ENCODE assay signal across 26 cellular contexts in the genomic region with DNA sequence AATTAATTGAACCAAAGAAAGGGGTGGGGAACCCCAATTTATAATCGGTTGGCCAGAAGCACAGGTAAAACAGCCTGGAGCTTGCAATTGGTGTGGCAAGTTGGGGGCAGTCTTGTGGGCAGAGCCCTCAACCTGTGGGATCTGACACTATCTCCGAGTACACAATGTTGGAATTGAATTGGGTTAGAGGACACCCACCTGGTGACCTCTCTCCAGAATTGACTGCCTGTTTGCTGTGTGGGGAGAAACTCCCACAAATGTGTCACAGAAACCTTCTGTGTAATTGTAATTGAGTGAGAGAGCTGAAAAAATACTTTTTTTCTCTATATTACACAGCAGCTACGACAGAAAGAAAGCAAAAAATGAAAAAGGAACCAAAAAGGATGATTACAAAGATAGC. TPM values are rescaled to one million over a fixed set of nuclear protein-coding genes. Genes with fewer than 3 reads are reported as not detected.
DNase-seq lines count a peak whose midpoint lies in the region; ATAC-seq and TF ChIP-seq lines count a peak whose summit lies in the region.
"Had no signal": no experiment of that assay in that cellular context is flagged by ENCODE, and none has a peak within 500 bp of the region (broad histone marks: within the 10 kb centered on the region; RNA-seq: fewer than 3 reads in every experiment).

No MANE protein-coding gene starts in this region.

- peak overlapping the region; percentile 29 for H3K27ac Mint-ChIP-seq in activated CD4-positive, alpha-beta T cell treated with anti-CD3 and anti-CD28 coated beads for 36 hours
- peak overlapping the region; percentile 67 for H3K27ac Mint-ChIP-seq in MCF 10A (ENCODE audit: low read depth, unreplicated experiment)
- H3K27ac Mint-ChIP-seq in activated T-helper 17 cell treated with anti-CD3 and anti-CD28 coated beads, Interleukin-2, amount 50 U/mL, for 72 hours, result peak overlapping the region; percentile 51

- H3K4me1 ChIP-seq in mammary epithelial cell (ENCODE audit: insufficient read depth, low read length), result peaks cover 28% of the 10 kb centered on the region
- H3K4me1 ChIP-seq in psoas muscle, result peaks cover 29% of the 10 kb centered on the region

- H3K9me3 ChIP-seq in mammary epithelial cell (replicated peaks; ENCODE audit: insufficient read depth, low read length) (no peaks in the 10 kb centered on the region), psoas muscle (no peaks in the 10 kb centered on the region)
- H3K9me3 ChIP-seq: BE2C had no signal

- no peak overlapping the region for H3K4me3 Mint-ChIP-seq in activated CD4-positive, alpha-beta T cell treated with anti-CD3 and anti-CD28 coated beads for 36 hours
- peak overlapping the region; percentile 8 for H3K4me3 Mint-ChIP-seq in MCF 10A (ENCODE audit: unreplicated experiment)
- H3K4me3 Mint-ChIP-seq in activated T-helper 17 cell treated with anti-CD3 and anti-CD28 coated beads, Interleukin-2, amount 50 U/mL, for 72 hours, result no peak overlapping the region
- H3K4me3 Mint-ChIP-seq: CD14-positive monocyte; CD8-positive, alpha-beta memory T cell had no signal

- dilution Hi-C loops in mammary epithelial cell (cut with HindIII; ENCODE audit: low sequenced_read_pairs), result no loop called here

- peaks cover 2% of the 10 kb centered on the region for H3K9me3 Mint-ChIP-seq in activated CD4-positive, alpha-beta T cell treated with anti-CD3 and anti-CD28 coated beads for 36 hours (ENCODE audit: low read depth)
- H3K9me3 Mint-ChIP-seq in MCF 10A (ENCODE audit: unreplicated experiment), result no peaks in the 10 kb centered on the region
- no peaks in the 10 kb centered on the region for H3K9me3 Mint-ChIP-seq in activated T-helper 17 cell treated with anti-CD3 and anti-CD28 coated beads, Interleukin-2, amount 50 U/mL, for 72 hours
- H3K9me3 Mint-ChIP-seq: CD8-positive, alpha-beta memory T cell had no signal

- H3K4me2 ChIP-seq in mammary epithelial cell (ENCODE audit: insufficient read depth, low read depth, low read length), result no peak overlapping the region

- in situ Hi-C loops in mammary epithelial cell (cut with MboI; ENCODE audit: low sequenced_read_pairs in 2 of 2), result no loop called here

- no peaks in the 10 kb centered on the region for H3K79me2 ChIP-seq in mammary epithelial cell (ENCODE audit: insufficient read depth, low read length)

- H3K27ac ChIP-seq in mammary epithelial cell (ENCODE audit: insufficient read depth, low read depth, low read length), result no peak overlapping the region
- H3K27ac ChIP-seq in psoas muscle, result peak overlapping the region; percentile 69
- H3K27ac ChIP-seq: 22Rv1 had no signal

- H3K36me3 ChIP-seq in mammary epithelial cell (ENCODE audit: insufficient read depth, low read length) (no peaks in the 10 kb centered on the region), psoas muscle (ENCODE audit: insufficient read depth in 1 of 2, low read depth in 1 of 2) (peaks cover 2 to 60% of the 10 kb centered on the region in 2 donors)

- no peaks in the 10 kb centered on the region for H4K20me1 ChIP-seq in mammary epithelial cell (ENCODE audit: insufficient read depth, low read length)

- H3K9ac ChIP-seq in mammary epithelial cell (ENCODE audit: insufficient read depth, low read length), result no peak overlapping the region
- H3K9ac ChIP-seq: GM23248 had no signal

- intact Hi-C loops in activated CD4-positive, alpha-beta T cell treated with anti-CD3 and anti-CD28 coated beads for 36 hours (cut with DNase I, micrococcal nuclease), result no loop called here
- intact Hi-C loops in MCF 10A (cut with micrococcal nuclease), result no loop called here
- intact Hi-C loops in mammary epithelial cell (cut with micrococcal nuclease), result no loop called here
- intact Hi-C loops in psoas muscle (cut with DNase I), result no loop called here

- no peak overlapping the region for H2AFZ ChIP-seq in mammary epithelial cell (ENCODE audit: low read depth, low read length)
- H2AFZ ChIP-seq: GM23248 had no signal

- BruUV-seq in MCF 10A (replicated peaks; lab: Mats Ljungman, UMichigan), result no TSS peak
- BruUV-seq in mammary epithelial cell (replicated peaks; lab: Mats Ljungman, UMichigan), result no TSS peak

- H3K36me3 Mint-ChIP-seq in activated CD4-positive, alpha-beta T cell treated with anti-CD3 and anti-CD28 coated beads for 36 hours (ENCODE audit: low read depth), result peaks cover 36% of the 10 kb centered on the region
- H3K36me3 Mint-ChIP-seq in MCF 10A (ENCODE audit: insufficient read depth, unreplicated experiment), result peaks cover 76% of the 10 kb centered on the region
- H3K36me3 Mint-ChIP-seq in activated T-helper 17 cell treated with anti-CD3 and anti-CD28 coated beads, Interleukin-2, amount 50 U/mL, for 72 hours (ENCODE audit: low read depth), result peaks cover 91% of the 10 kb centered on the region

- POLR2A ChIA-PET in activated CD4-positive, alpha-beta T cell treated with anti-CD3 and anti-CD28 coated beads for 36 hours (lab: Charles Lee), result no interaction called here
- POLR2A ChIA-PET in MCF 10A (lab: Yijun Ruan, JAX), result interaction anchor here (0.7 to 5.4 kb wide), 14 partner anchors 8 to 110 kb away, joined by 3 to 48 read pairs (median 10); partner anchors contain the start of genes CEP250 and EIF6

- DNase-seq in activated CD4-positive, alpha-beta T cell treated with anti-CD3 and anti-CD28 coated beads for 36 hours, result no peak
- no peak for DNase-seq in activated CD4-positive, alpha-beta T cell treated with anti-CD3 and anti-CD28 coated beads, Interleukin-2, amount 50 U/mL, for 4 hours
- DNase-seq in MCF 10A (ENCODE audit: unreplicated experiment) (no peak), mammary epithelial cell (no peak), psoas muscle (no peak), NCI-H2171 (lab: John Stamatoyannopoulos, UW) (no peak)
- DNase-seq: ACHN; BE2C; CD8-positive, alpha-beta memory T cell; DMS 273 treated with DMSO at 0.1 percent for 48 hours; DMS79 treated with DMSO at 0.1 percent for 48 hours; GM23248; H7; KBM-7; MG63; NCI-H1105 treated with DMSO at 0.1 percent for 48 hours; NCI-H2029; NCI-H446 treated with DMSO at 0.1 percent for 48 hours; RPMI8226; SHP77 treated with DMSO at 0.1 percent for 48 hours had no signal

- peaks cover 2% of the 10 kb centered on the region for H3K4me1 Mint-ChIP-seq in activated CD4-positive, alpha-beta T cell treated with anti-CD3 and anti-CD28 coated beads for 36 hours
- peaks cover 32% of the 10 kb centered on the region for H3K4me1 Mint-ChIP-seq in MCF 10A (ENCODE audit: insufficient read depth, unreplicated experiment)
- H3K4me1 Mint-ChIP-seq in activated T-helper 17 cell treated with anti-CD3 and anti-CD28 coated beads, Interleukin-2, amount 50 U/mL, for 72 hours, result no peaks in the 10 kb centered on the region

- H3K27me3 Mint-ChIP-seq in activated CD4-positive, alpha-beta T cell treated with anti-CD3 and anti-CD28 coated beads for 36 hours, result no peaks in the 10 kb centered on the region
- no peaks in the 10 kb centered on the region for H3K27me3 Mint-ChIP-seq in MCF 10A (ENCODE audit: insufficient read depth, unreplicated experiment)
- H3K27me3 Mint-ChIP-seq in activated T-helper 17 cell treated with anti-CD3 and anti-CD28 coated beads, Interleukin-2, amount 50 U/mL, for 72 hours, result no peaks in the 10 kb centered on the region
- H3K27me3 Mint-ChIP-seq: CD8-positive, alpha-beta memory T cell had no signal

- CTCF ChIA-PET in activated CD4-positive, alpha-beta T cell treated with anti-CD3 and anti-CD28 coated beads for 36 hours (lab: Charles Lee), result interaction anchor here (0.6 to 1.7 kb wide), 5 partner anchors 16 to 1276 kb away, joined by 3 to 8 read pairs (median 5); no protein-coding TSS in a partner anchor
- CTCF ChIA-PET in MCF 10A (lab: Yijun Ruan, JAX), result interaction anchor here (0.5 to 2.4 kb wide), 10 partner anchors 13 to 1120 kb away, joined by 3 to 13 read pairs (median 5); partner anchors contain the start of gene GDF5
- CTCF ChIA-PET in mammary epithelial cell (lab: Charles Lee; ENCODE audit: low non-redundant PET), result no interaction called here

- H3K27me3 ChIP-seq in mammary epithelial cell (ENCODE audit: insufficient read depth, low read length) (no peaks in the 10 kb centered on the region), psoas muscle (ENCODE audit: insufficient read depth in 3 of 3, low read length in 2 of 3) (no peaks in the 10 kb centered on the region)
- H3K27me3 ChIP-seq: BE2C, MG63 had no signal

- H3K4me3 ChIP-seq in mammary epithelial cell (replicated peaks in 1 of 3; ENCODE audit: insufficient read depth in 1 of 3, low read depth in 2 of 3, low read length in 3 of 3) (no peak overlapping the region), psoas muscle (peak overlapping the region; percentile 4)
- H3K4me3 ChIP-seq: GM23248, MG63 had no signal

- 98% methylated on average over 3 of the region's 3 CpGs for WGBS in mammary epithelial cell (ENCODE audit: low coverage, missing lambda C conversion rate)
- WGBS in psoas muscle, 3 donors, result 91 to 93% (median 93%) methylated on average over 3 of the region's 3 CpGs

- TF ChIP-seq CTCF in MCF 10A (IDR thresholded peaks at IDR 0.05; ENCODE audit: unreplicated experiment) (no peak), mammary epithelial cell (conservative IDR thresholded peaks at IDR 0.05 in 1 of 2, IDR thresholded peaks at IDR 0.05 in 1 of 2; ENCODE audit: extremely low read depth in 1 of 2, insufficient read depth in 1 of 2, low read depth in 1 of 2, low read length in 2 of 2) (no peak), psoas muscle (IDR thresholded peaks at IDR 0.05) (no peak)

- ATAC-seq in activated CD4-positive, alpha-beta T cell treated with anti-CD3 and anti-CD28 coated beads for 36 hours, result peak; percentile 44
- peak; percentile 56 for ATAC-seq in activated T-helper 17 cell treated with anti-CD3 and anti-CD28 coated beads, Interleukin-2, amount 50 U/mL, for 72 hours (replicated peaks)
- ATAC-seq in psoas muscle, result no peak
- no peak for ATAC-seq in GM19023 (IDR thresholded peaks at IDR 0.05; ENCODE audit: unreplicated experiment)

RNA-seq across cellular contexts. Expression of gene FAM83C, which starts 53.0 kb away (rescaled TPM):
- not detected for total RNA-seq in activated CD4-positive, alpha-beta T cell treated with anti-CD3 and anti-CD28 coated beads for 36 hours
- total RNA-seq in MCF 10A (2022) (not detected in 2 replicates), mammary epithelial cell (not detected), psoas muscle (not detected)
- polyA plus RNA-seq in mammary epithelial cell (not detected), psoas muscle (under 1 TPM; 0.04 to 0.07 (median 0.04) TPM)
- not detected for polyA minus RNA-seq in mammary epithelial cell
- not detected for total RNA-seq in activated T-helper 17 cell treated with anti-CD3 and anti-CD28 coated beads, Interleukin-2, amount 50 U/mL, for 72 hours
- total RNA-seq: CD8-positive, alpha-beta memory T cell; GM23248; H7; HT1080; LHCN-M2 had no signal
- polyA plus RNA-seq: CD14-positive monocyte; CD8-positive, alpha-beta memory T cell; GM23248 had no signal

Comparison
In these comparisons a context has a peak if more than half of its experiments do, and no peak if none do; other contexts are left out.
1. ATAC-seq: peak in activated CD4-positive, alpha-beta T cell treated with anti-CD3 and anti-CD28 coated beads for 36 hours (single experiment) and activated T-helper 17 cell treated with anti-CD3 and anti-CD28 coated beads, Interleukin-2, amount 50 U/mL, for 72 hours (single experiment); none in psoas muscle (0 of 4) and GM19023 (single experiment).
2. Peak in every context shown above with its lines, with median percentiles within 50 percentile points of each other: H3K27ac Mint-ChIP-seq.